Comparison of ENCODE assay signal across 1 cellular context in genomic region chr6:43274127-43274915, GRCh38.
TF ChIP-seq lines count a peak whose summit lies in the region.

No MANE protein-coding gene starts in this region.

TF ChIP-seq in HepG2, 621 proteins besides CTCF, POLR2A, EP300 and RAD21 (continued from another document and continues in another):
- TF ChIP-seq IRF9 (CRISPR knock-in tag; IDR thresholded peaks at IDR 0.05; ENCODE audit: borderline replicate concordance) (no peak), ZNF615 (CRISPR knock-in tag; IDR thresholded peaks at IDR 0.05; ENCODE audit: borderline replicate concordance) (0 out of 2 replicates have a peak, but pooled peaks have one; percentile 30), HMGXB3 (CRISPR knock-in tag; IDR thresholded peaks at IDR 0.05; ENCODE audit: borderline replicate concordance) (0 out of 2 replicates have a peak, but pooled peaks have one; percentile 31), NFYC (CRISPR knock-in tag; IDR thresholded peaks at IDR 0.05) (no peak), ZFYVE20 (CRISPR knock-in tag; IDR thresholded peaks at IDR 0.05; ENCODE audit: borderline replicate concordance, low read depth) (no peak), ZFP36L1 (CRISPR knock-in tag; IDR thresholded peaks at IDR 0.05) (peak; percentile 74), PPARG (CRISPR knock-in tag; conservative IDR thresholded peaks at IDR 0.05) (no peak), ZNF670 (CRISPR knock-in tag; IDR thresholded peaks at IDR 0.05; ENCODE audit: borderline replicate concordance) (no peak), ZNF335 (CRISPR knock-in tag; IDR thresholded peaks at IDR 0.05) (no peak; the same call in 1 of the 2 replicates), SALL2 (CRISPR knock-in tag; IDR thresholded peaks at IDR 0.05) (no peak), BRD4 (CRISPR knock-in tag; IDR thresholded peaks at IDR 0.05) (peak; percentile 7; the same call in 1 of the 2 replicates), NFIC (IDR thresholded peaks at IDR 0.05; ENCODE audit: low read length) (no peak), RBAK (CRISPR knock-in tag; IDR thresholded peaks at IDR 0.05) (no peak), GATAD2A (CRISPR knock-in tag; IDR thresholded peaks at IDR 0.05) (peak; percentile 58; the same call in 1 of the 2 replicates), KAT2B (IDR thresholded peaks at IDR 0.05; ENCODE audit: borderline replicate concordance, low read depth, low read length) (no peak), ZNF350 (CRISPR knock-in tag; IDR thresholded peaks at IDR 0.05; ENCODE audit: borderline replicate concordance, low read depth) (no peak; the same call in 1 of the 2 replicates), POLR2AphosphoS2 (IDR thresholded peaks at IDR 0.05; ENCODE audit: low read depth, low read length) (peak; percentile 29; the same call in 1 of the 2 replicates), MIER2 (CRISPR knock-in tag; IDR thresholded peaks at IDR 0.05) (0 out of 2 replicates have a peak, but pooled peaks have one; percentile 15), ZNF331 (CRISPR knock-in tag; IDR thresholded peaks at IDR 0.05) (no peak), MTA1 (CRISPR knock-in tag; IDR thresholded peaks at IDR 0.05; ENCODE audit: borderline replicate concordance) (no peak), GLI4 (CRISPR knock-in tag; IDR thresholded peaks at IDR 0.05; ENCODE audit: borderline replicate concordance) (no peak), NBN (conservative IDR thresholded peaks at IDR 0.05) (no peak), MAFG (CRISPR knock-in tag; IDR thresholded peaks at IDR 0.05) (no peak), ZNF788 (CRISPR knock-in tag; IDR thresholded peaks at IDR 0.05; ENCODE audit: borderline replicate concordance) (0 out of 2 replicates have a peak, but pooled peaks have one; percentile 1), LBX2 (CRISPR knock-in tag; IDR thresholded peaks at IDR 0.05; ENCODE audit: borderline replicate concordance) (no peak), ZNF850 (CRISPR knock-in tag; conservative IDR thresholded peaks at IDR 0.05) (no peak), FOSL2 (CRISPR knock-in tag; IDR thresholded peaks at IDR 0.05) (no peak)
- TF ChIP-seq, protein P1, sequence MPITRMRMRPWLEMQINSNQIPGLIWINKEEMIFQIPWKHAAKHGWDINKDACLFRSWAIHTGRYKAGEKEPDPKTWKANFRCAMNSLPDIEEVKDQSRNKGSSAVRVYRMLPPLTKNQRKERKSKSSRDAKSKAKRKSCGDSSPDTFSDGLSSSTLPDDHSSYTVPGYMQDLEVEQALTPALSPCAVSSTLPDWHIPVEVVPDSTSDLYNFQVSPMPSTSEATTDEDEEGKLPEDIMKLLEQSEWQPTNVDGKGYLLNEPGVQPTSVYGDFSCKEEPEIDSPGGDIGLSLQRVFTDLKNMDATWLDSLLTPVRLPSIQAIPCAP (CRISPR knock-in tag; IDR thresholded peaks at IDR 0.05; ENCODE audit: low read depth): no peak
- TF ChIP-seq, protein P2, sequence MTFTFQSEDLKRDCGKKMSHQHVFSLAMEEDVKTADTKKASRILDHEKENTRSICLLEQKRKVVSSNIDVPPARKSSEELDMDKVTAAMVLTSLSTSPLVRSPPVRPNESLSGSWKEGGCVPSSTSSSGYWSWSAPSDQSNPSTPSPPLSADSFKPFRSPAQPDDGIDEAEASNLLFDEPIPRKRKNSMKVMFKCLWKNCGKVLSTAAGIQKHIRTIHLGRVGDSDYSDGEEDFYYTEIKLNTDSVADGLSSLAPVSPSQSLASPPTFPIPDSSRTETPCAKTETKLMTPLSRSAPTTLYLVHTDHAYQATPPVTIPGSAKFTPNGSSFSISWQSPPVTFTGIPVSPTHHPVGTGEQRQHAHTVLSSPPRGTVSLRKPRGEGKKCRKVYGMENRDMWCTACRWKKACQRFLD (CRISPR knock-in tag; IDR thresholded peaks at IDR 0.05; ENCODE audit: borderline replicate concordance): no peak
- TF ChIP-seq, protein P3, sequence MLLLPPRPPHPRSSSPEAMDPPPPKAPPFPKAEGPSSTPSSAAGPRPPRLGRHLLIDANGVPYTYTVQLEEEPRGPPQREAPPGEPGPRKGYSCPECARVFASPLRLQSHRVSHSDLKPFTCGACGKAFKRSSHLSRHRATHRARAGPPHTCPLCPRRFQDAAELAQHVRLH (CRISPR knock-in tag; IDR thresholded peaks at IDR 0.05; ENCODE audit: borderline replicate concordance, low read depth): 0 out of 2 replicates have a peak, but pooled peaks have one; percentile 3
- TF ChIP-seq, protein P4, sequence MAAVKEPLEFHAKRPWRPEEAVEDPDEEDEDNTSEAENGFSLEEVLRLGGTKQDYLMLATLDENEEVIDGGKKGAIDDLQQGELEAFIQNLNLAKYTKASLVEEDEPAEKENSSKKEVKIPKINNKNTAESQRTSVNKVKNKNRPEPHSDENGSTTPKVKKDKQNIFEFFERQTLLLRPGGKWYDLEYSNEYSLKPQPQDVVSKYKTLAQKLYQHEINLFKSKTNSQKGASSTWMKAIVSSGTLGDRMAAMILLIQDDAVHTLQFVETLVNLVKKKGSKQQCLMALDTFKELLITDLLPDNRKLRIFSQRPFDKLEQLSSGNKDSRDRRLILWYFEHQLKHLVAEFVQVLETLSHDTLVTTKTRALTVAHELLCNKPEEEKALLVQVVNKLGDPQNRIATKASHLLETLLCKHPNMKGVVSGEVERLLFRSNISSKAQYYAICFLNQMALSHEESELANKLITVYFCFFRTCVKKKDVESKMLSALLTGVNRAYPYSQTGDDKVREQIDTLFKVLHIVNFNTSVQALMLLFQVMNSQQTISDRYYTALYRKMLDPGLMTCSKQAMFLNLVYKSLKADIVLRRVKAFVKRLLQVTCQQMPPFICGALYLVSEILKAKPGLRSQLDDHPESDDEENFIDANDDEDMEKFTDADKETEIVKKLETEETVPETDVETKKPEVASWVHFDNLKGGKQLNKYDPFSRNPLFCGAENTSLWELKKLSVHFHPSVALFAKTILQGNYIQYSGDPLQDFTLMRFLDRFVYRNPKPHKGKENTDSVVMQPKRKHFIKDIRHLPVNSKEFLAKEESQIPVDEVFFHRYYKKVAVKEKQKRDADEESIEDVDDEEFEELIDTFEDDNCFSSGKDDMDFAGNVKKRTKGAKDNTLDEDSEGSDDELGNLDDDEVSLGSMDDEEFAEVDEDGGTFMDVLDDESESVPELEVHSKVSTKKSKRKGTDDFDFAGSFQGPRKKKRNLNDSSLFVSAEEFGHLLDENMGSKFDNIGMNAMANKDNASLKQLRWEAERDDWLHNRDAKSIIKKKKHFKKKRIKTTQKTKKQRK (IDR thresholded peaks at IDR 0.05; ENCODE audit: low read length): no peak
- TF ChIP-seq, protein P5, sequence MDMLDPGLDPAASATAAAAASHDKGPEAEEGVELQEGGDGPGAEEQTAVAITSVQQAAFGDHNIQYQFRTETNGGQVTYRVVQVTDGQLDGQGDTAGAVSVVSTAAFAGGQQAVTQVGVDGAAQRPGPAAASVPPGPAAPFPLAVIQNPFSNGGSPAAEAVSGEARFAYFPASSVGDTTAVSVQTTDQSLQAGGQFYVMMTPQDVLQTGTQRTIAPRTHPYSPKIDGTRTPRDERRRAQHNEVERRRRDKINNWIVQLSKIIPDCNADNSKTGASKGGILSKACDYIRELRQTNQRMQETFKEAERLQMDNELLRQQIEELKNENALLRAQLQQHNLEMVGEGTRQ (IDR thresholded peaks at IDR 0.05; ENCODE audit: low read depth, low read length): no peak
- TF ChIP-seq, protein P5 (CRISPR knock-in tag; IDR thresholded peaks at IDR 0.05; ENCODE audit: borderline replicate concordance): no peak
- TF ChIP-seq, protein P6, sequence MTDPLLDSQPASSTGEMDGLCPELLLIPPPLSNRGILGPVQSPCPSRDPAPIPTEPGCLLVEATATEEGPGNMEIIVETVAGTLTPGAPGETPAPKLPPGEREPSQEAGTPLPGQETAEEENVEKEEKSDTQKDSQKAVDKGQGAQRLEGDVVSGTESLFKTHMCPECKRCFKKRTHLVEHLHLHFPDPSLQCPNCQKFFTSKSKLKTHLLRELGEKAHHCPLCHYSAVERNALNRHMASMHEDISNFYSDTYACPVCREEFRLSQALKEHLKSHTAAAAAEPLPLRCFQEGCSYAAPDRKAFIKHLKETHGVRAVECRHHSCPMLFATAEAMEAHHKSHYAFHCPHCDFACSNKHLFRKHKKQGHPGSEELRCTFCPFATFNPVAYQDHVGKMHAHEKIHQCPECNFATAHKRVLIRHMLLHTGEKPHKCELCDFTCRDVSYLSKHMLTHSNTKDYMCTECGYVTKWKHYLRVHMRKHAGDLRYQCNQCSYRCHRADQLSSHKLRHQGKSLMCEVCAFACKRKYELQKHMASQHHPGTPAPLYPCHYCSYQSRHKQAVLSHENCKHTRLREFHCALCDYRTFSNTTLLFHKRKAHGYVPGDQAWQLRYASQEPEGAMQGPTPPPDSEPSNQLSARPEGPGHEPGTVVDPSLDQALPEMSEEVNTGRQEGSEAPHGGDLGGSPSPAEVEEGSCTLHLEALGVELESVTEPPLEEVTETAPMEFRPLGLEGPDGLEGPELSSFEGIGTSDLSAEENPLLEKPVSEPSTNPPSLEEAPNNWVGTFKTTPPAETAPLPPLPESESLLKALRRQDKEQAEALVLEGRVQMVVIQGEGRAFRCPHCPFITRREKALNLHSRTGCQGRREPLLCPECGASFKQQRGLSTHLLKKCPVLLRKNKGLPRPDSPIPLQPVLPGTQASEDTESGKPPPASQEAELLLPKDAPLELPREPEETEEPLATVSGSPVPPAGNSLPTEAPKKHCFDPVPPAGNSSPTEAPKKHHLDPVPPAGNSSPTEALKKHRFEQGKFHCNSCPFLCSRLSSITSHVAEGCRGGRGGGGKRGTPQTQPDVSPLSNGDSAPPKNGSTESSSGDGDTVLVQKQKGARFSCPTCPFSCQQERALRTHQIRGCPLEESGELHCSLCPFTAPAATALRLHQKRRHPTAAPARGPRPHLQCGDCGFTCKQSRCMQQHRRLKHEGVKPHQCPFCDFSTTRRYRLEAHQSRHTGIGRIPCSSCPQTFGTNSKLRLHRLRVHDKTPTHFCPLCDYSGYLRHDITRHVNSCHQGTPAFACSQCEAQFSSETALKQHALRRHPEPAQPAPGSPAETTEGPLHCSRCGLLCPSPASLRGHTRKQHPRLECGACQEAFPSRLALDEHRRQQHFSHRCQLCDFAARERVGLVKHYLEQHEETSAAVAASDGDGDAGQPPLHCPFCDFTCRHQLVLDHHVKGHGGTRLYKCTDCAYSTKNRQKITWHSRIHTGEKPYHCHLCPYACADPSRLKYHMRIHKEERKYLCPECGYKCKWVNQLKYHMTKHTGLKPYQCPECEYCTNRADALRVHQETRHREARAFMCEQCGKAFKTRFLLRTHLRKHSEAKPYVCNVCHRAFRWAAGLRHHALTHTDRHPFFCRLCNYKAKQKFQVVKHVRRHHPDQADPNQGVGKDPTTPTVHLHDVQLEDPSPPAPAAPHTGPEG (CRISPR knock-in tag; IDR thresholded peaks at IDR 0.05): no peak
- TF ChIP-seq, protein P7, sequence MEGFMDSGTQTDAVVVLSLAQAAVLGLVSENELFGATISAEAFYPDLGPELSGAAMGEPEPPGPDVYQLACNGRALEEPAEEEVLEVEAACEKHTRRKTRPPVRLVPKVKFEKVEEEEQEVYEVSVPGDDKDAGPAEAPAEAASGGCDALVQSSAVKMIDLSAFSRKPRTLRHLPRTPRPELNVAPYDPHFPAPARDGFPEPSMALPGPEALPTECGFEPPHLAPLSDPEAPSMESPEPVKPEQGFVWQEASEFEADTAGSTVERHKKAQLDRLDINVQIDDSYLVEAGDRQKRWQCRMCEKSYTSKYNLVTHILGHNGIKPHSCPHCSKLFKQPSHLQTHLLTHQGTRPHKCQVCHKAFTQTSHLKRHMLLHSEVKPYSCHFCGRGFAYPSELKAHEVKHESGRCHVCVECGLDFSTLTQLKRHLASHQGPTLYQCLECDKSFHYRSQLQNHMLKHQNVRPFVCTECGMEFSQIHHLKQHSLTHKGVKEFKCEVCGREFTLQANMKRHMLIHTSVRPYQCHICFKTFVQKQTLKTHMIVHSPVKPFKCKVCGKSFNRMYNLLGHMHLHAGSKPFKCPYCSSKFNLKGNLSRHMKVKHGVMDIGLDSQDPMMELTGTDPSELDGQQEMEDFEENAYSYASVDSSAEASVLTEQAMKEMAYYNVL (CRISPR knock-in tag; IDR thresholded peaks at IDR 0.05; ENCODE audit: borderline replicate concordance): no peak
